Comparison of ENCODE assay signal across 13 cellular contexts in genomic region chr5:88678780-88679491, GRCh38.
A peak's percentile ranks its signal among the peaks of the same experiment; 100 is the strongest.
DNase-seq lines count a peak whose midpoint lies in the region; ATAC-seq and TF ChIP-seq lines count a peak whose summit lies in the region.
"Had no signal": no experiment of that assay in that cellular context is flagged by ENCODE, and none has a peak within 500 bp of the region (broad histone marks: within the 10 kb centered on the region; RNA-seq: fewer than 3 reads in every experiment).

No MANE protein-coding gene starts in this region.

- intact Hi-C loops in activated CD4-positive, alpha-beta T cell treated with anti-CD3 and anti-CD28 coated beads, Interleukin-2, amount 10 ng/mL, durations not matched to agents 24 days and 14 days (cut with micrococcal nuclease): no loop called here
- intact Hi-C loops in dorsolateral prefrontal cortex (cut with DNase I): loop anchor here (2.0 to 10.0 kb wide), 4 partner anchors 287 to 782 kb away; partner anchors contain the start of gene TMEM161B (in 1 of the 2)

- H3K27me3 ChIP-seq in SJCRH30 (no peaks in the 10 kb centered on the region), dorsolateral prefrontal cortex (peaks cover 0 to 35% (median 0%) of the 10 kb centered on the region in 45 donors)
- H3K27me3 ChIP-seq: SJSA1 had no signal

- H3K27me3 Mint-ChIP-seq in activated CD4-positive, alpha-beta T cell treated with anti-CD3 and anti-CD28 coated beads, Interleukin-2, amount 10 ng/mL, durations not matched to agents 24 days and 14 days: peaks cover 80% of the 10 kb centered on the region
- H3K27me3 Mint-ChIP-seq in progenitor cell of endocrine pancreas: peaks cover 96% of the 10 kb centered on the region

- ATAC-seq in GM18868 (IDR thresholded peaks at IDR 0.05; ENCODE audit: unreplicated experiment): no peak
- no peak for ATAC-seq in GM21390 (IDR thresholded peaks at IDR 0.05; ENCODE audit: unreplicated experiment)

- H3K36me3 Mint-ChIP-seq in activated CD4-positive, alpha-beta T cell treated with anti-CD3 and anti-CD28 coated beads, Interleukin-2, amount 10 ng/mL, durations not matched to agents 24 days and 14 days (ENCODE audit: low read depth): peaks cover 3% of the 10 kb centered on the region
- H3K36me3 Mint-ChIP-seq in progenitor cell of endocrine pancreas (ENCODE audit: insufficient read depth): no peaks in the 10 kb centered on the region

- no peak overlapping the region for H3K27ac ChIP-seq in SJCRH30
- H3K27ac ChIP-seq in dorsolateral prefrontal cortex: peak overlapping the region; percentile 91 to 100 (median 99)
- H3K27ac ChIP-seq: esophagus squamous epithelium, SJSA1, suprapubic skin had no signal

- H3K9me3 Mint-ChIP-seq in activated CD4-positive, alpha-beta T cell treated with anti-CD3 and anti-CD28 coated beads, Interleukin-2, amount 10 ng/mL, durations not matched to agents 24 days and 14 days: peaks cover 10% of the 10 kb centered on the region
- H3K9me3 Mint-ChIP-seq in progenitor cell of endocrine pancreas (ENCODE audit: low read depth): no peaks in the 10 kb centered on the region
- H3K9me3 Mint-ChIP-seq: dendritic cell treated with granulocyte-macrophage colony-stimulating factor and Interleukin-4, amounts not matched to agents 40 ng/mL and 50 ng/mL, for 4 days had no signal

- TF ChIP-seq CTCF in dorsolateral prefrontal cortex (IDR thresholded peaks at IDR 0.05 in 54 of 56, conservative IDR thresholded peaks at IDR 0.05 in 2 of 56; ENCODE audit: low read depth in 1 of 56, partially characterized antibody in 56 of 56): no peak
- TF ChIP-seq CTCF in progenitor cell of endocrine pancreas (IDR thresholded peaks at IDR 0.05; ENCODE audit: unreplicated experiment): no peak

- no peak for DNase-seq in activated CD4-positive, alpha-beta T cell treated with anti-CD3 and anti-CD28 coated beads, Interleukin-2, amount 10 ng/mL, durations not matched to agents 24 days and 14 days
- no peak for DNase-seq in activated CD4-positive, alpha-beta T cell treated with anti-CD3 and anti-CD28 coated beads for 48 hours
- DNase-seq in SJCRH30 (no peak), dorsolateral prefrontal cortex (no peak), progenitor cell of endocrine pancreas (ENCODE audit: low spot score, unreplicated experiment) (no peak)
- DNase-seq in stimulated activated CD8-positive, alpha-beta memory T cell treated with anti-CD3 and anti-CD28 coated beads, Interleukin-4, amount 100 ng/mL, for 48 hours: no peak
- DNase-seq: esophagus squamous epithelium, hippocampal formation had no signal

- H3K4me3 ChIP-seq in SJCRH30: peak overlapping the region; percentile 42
- H3K4me3 ChIP-seq in dorsolateral prefrontal cortex: peak overlapping the region; percentile 53 to 93 (median 80)
- H3K4me3 ChIP-seq: SJSA1, suprapubic skin had no signal

- H3K36me3 ChIP-seq in SJCRH30: no peaks in the 10 kb centered on the region
- H3K36me3 ChIP-seq: esophagus squamous epithelium, SJSA1, suprapubic skin had no signal

- H3K4me1 ChIP-seq in SJCRH30: no peaks in the 10 kb centered on the region

- H3K9me3 ChIP-seq in SJCRH30 (replicated peaks): no peaks in the 10 kb centered on the region
- H3K9me3 ChIP-seq: esophagus squamous epithelium, SJSA1, suprapubic skin had no signal

- H3K27ac Mint-ChIP-seq in activated CD4-positive, alpha-beta T cell treated with anti-CD3 and anti-CD28 coated beads, Interleukin-2, amount 10 ng/mL, durations not matched to agents 24 days and 14 days: peak overlapping the region; percentile 66
- peak overlapping the region; percentile 87 for H3K27ac Mint-ChIP-seq in progenitor cell of endocrine pancreas
- H3K27ac Mint-ChIP-seq: dendritic cell treated with granulocyte-macrophage colony-stimulating factor and Interleukin-4, amounts not matched to agents 40 ng/mL and 50 ng/mL, for 4 days had no signal

- H3K4me1 Mint-ChIP-seq in activated CD4-positive, alpha-beta T cell treated with anti-CD3 and anti-CD28 coated beads, Interleukin-2, amount 10 ng/mL, durations not matched to agents 24 days and 14 days: peaks cover 24% of the 10 kb centered on the region
- H3K4me1 Mint-ChIP-seq in progenitor cell of endocrine pancreas (ENCODE audit: low read depth): peaks cover 10% of the 10 kb centered on the region

- H3K4me3 Mint-ChIP-seq in activated CD4-positive, alpha-beta T cell treated with anti-CD3 and anti-CD28 coated beads, Interleukin-2, amount 10 ng/mL, durations not matched to agents 24 days and 14 days: no peak overlapping the region
- no peak overlapping the region for H3K4me3 Mint-ChIP-seq in progenitor cell of endocrine pancreas (ENCODE audit: low read depth)
- H3K4me3 Mint-ChIP-seq: dendritic cell treated with granulocyte-macrophage colony-stimulating factor and Interleukin-4, amounts not matched to agents 40 ng/mL and 50 ng/mL, for 4 days had no signal
